ENCODE assay signal across 39 cellular contexts in genomic region chr4:100839712-100840111, GRCh38.
"Had no signal": no experiment of that assay in that cellular context is flagged by ENCODE, and none has a peak within 500 bp of the region (broad histone marks: within the 10 kb centered on the region; RNA-seq: fewer than 3 reads in every experiment).

No MANE protein-coding gene starts in this region.

- H3K4me3 Mint-ChIP-seq: activated naive CD4-positive, alpha-beta T cell treated with anti-CD3 and anti-CD28 coated beads for 36 hours; activated naive CD4-positive, alpha-beta T cell treated with anti-CD3 and anti-CD28 coated beads, Interleukin-2, amount 10 ng/mL, durations not matched to agents 7 days and 5 days; activated naive CD4-positive, alpha-beta T cell treated with anti-CD3 and anti-CD28 coated beads, Interleukin-2, amount 50 U/mL, for 24 hours; activated naive CD8-positive, alpha-beta T cell; activated naive CD8-positive, alpha-beta T cell treated with anti-CD3 and anti-CD28 coated beads for 36 hours; activated naive CD8-positive, alpha-beta T cell treated with anti-CD3 and anti-CD28 coated beads, Interleukin-2, amount 10 ng/mL, durations not matched to agents 7 days and 5 days; activated naive CD8-positive, alpha-beta T cell treated with anti-CD3 and anti-CD28 coated beads, Interleukin-2, amount 50 U/mL, for 24 hours; activated T-cell treated with anti-CD3 and anti-CD28 coated beads, Interleukin-2, amount 50 U/mL, for 24 hours; activated T-cell treated with anti-CD3 and anti-CD28 coated beads, Interleukin-2, amount 50 U/mL, for 72 hours; activated T-helper 1 cell treated with anti-CD3 and anti-CD28 coated beads, Interleukin-12 subunit alpha, Interleukin-12 subunit beta, Interleukin-2, Interleukin-4 antibody, amounts not matched to agents 30 ng/mL and 10 ng/mL and 1 ng/mL, durations not matched to agents 14 hours and 24 hours and 36 hours; activated T-helper 17 cell treated with anti-CD3 and anti-CD28 coated beads, Interleukin-2, amount 50 U/mL, for 72 hours; brain; central memory CD8-positive, alpha-beta T cell had no signal

- H3K27ac ChIP-seq: adrenal gland, ascending aorta, body of pancreas, brain microvascular endothelial cell, breast epithelium, cardiac muscle cell had no signal

- H3K4me1 Mint-ChIP-seq: activated naive CD4-positive, alpha-beta T cell treated with anti-CD3 and anti-CD28 coated beads, Interleukin-2, amount 10 ng/mL, durations not matched to agents 7 days and 5 days; activated naive CD4-positive, alpha-beta T cell treated with anti-CD3 and anti-CD28 coated beads, Interleukin-2, amount 50 U/mL, for 24 hours; activated naive CD8-positive, alpha-beta T cell treated with anti-CD3 and anti-CD28 coated beads for 36 hours; activated naive CD8-positive, alpha-beta T cell treated with anti-CD3 and anti-CD28 coated beads, Interleukin-2, amount 10 ng/mL, durations not matched to agents 7 days and 5 days; activated naive CD8-positive, alpha-beta T cell treated with anti-CD3 and anti-CD28 coated beads, Interleukin-2, amount 50 U/mL, for 24 hours; activated T-helper 17 cell treated with anti-CD3 and anti-CD28 coated beads, Interleukin-2, amount 50 U/mL, for 72 hours; central memory CD8-positive, alpha-beta T cell had no signal

- H3K27me3 Mint-ChIP-seq: activated naive CD4-positive, alpha-beta T cell treated with anti-CD3 and anti-CD28 coated beads, Interleukin-2, amount 10 ng/mL, durations not matched to agents 7 days and 5 days had no signal

- ATAC-seq: activated naive CD4-positive, alpha-beta T cell treated with anti-CD3 and anti-CD28 coated beads, Interleukin-2, amount 50 U/mL, for 72 hours; activated naive CD8-positive, alpha-beta T cell treated with anti-CD3 and anti-CD28 coated beads, Interleukin-2, amount 50 U/mL, for 24 hours; activated T-cell treated with anti-CD3 and anti-CD28 coated beads, Interleukin-2, amount 50 U/mL, for 72 hours; activated T-helper 17 cell treated with anti-CD3 and anti-CD28 coated beads, Interleukin-2, amount 50 U/mL, for 72 hours; body of pancreas had no signal

- H3K4me1 ChIP-seq: adrenal gland, ascending aorta, body of pancreas, breast epithelium had no signal

- H3K9me3 Mint-ChIP-seq: activated naive CD4-positive, alpha-beta T cell treated with anti-CD3 and anti-CD28 coated beads for 36 hours; activated naive CD4-positive, alpha-beta T cell treated with anti-CD3 and anti-CD28 coated beads, Interleukin-2, amount 10 ng/mL, durations not matched to agents 7 days and 5 days; activated naive CD4-positive, alpha-beta T cell treated with anti-CD3 and anti-CD28 coated beads, Interleukin-2, amount 50 U/mL, for 24 hours; activated naive CD4-positive, alpha-beta T cell treated with anti-CD3 and anti-CD28 coated beads, Interleukin-2, amount 50 U/mL, for 72 hours; activated naive CD8-positive, alpha-beta T cell treated with anti-CD3 and anti-CD28 coated beads for 36 hours; activated naive CD8-positive, alpha-beta T cell treated with anti-CD3 and anti-CD28 coated beads, Interleukin-2, amount 50 U/mL, for 24 hours; activated T-cell treated with anti-CD3 and anti-CD28 coated beads, Interleukin-2, amount 50 U/mL, for 24 hours; activated T-helper 1 cell treated with anti-CD3 and anti-CD28 coated beads, Interleukin-12 subunit alpha, Interleukin-12 subunit beta, Interleukin-2, Interleukin-4 antibody, amounts not matched to agents 30 ng/mL and 10 ng/mL and 1 ng/mL, durations not matched to agents 14 hours and 24 hours and 36 hours; activated T-helper 2 cell treated with anti-CD3 and anti-CD28 coated beads, Interferon-gamma antibody, Interleukin-2, Interleukin-4, amounts not matched to agents 10 μg/mL and 5 μg/mL and 100 μg/mL, durations not matched to agents 14 hours and 24 hours and 36 hours had no signal

- DNase-seq: activated effector memory CD4-positive, alpha-beta T cell treated with anti-CD3 and anti-CD28 coated beads, Interleukin-2, amount 50 U/mL, for 16 hours; activated effector memory CD4-positive, alpha-beta T cell treated with Interleukin-2 at 50 U/mL for 16 hours; activated gamma-delta T cell; activated gamma-delta T cell treated with Interleukin-2 at 50 U/mL for 16 hours; activated naive CD4-positive, alpha-beta T cell; activated naive CD4-positive, alpha-beta T cell treated with anti-CD3 and anti-CD28 coated beads for 36 hours; activated naive CD4-positive, alpha-beta T cell treated with anti-CD3 and anti-CD28 coated beads, Interleukin-2, amount 10 ng/mL, durations not matched to agents 7 days and 5 days; activated naive CD4-positive, alpha-beta T cell treated with anti-CD3 and anti-CD28 coated beads, Interleukin-2, amount 50 U/mL, for 16 hours; activated naive CD4-positive, alpha-beta T cell treated with Interleukin-2 at 50 U/mL for 16 hours; activated naive CD8-positive, alpha-beta T cell treated with anti-CD3 and anti-CD28 coated beads for 36 hours; activated naive CD8-positive, alpha-beta T cell treated with anti-CD3 and anti-CD28 coated beads, Interleukin-2, amount 10 ng/mL, durations not matched to agents 7 days and 5 days; activated naive CD8-positive, alpha-beta T cell treated with anti-CD3 and anti-CD28 coated beads, Interleukin-2, amount 50 U/mL, for 24 hours; activated T-cell treated with anti-CD3 and anti-CD28 coated beads, Interleukin-2, amount 50 U/mL, for 1 hour; activated T-cell treated with anti-CD3 and anti-CD28 coated beads, Interleukin-2, amount 50 U/mL, for 24 hours; activated T-cell treated with anti-CD3 and anti-CD28 coated beads, Interleukin-2, amount 50 U/mL, for 48 hours; activated T-cell treated with anti-CD3 and anti-CD28 coated beads, Interleukin-2, amount 50 U/mL, for 72 hours; adrenal gland; amniotic stem cell; amygdala; anterior cingulate cortex; aorta; body of pancreas; brain microvascular endothelial cell; caudate nucleus; central memory CD4-positive, alpha-beta T cell; cerebellar nuclear complex had no signal

- H3K27ac Mint-ChIP-seq: activated naive CD4-positive, alpha-beta T cell treated with anti-CD3 and anti-CD28 coated beads for 36 hours; activated naive CD4-positive, alpha-beta T cell treated with anti-CD3 and anti-CD28 coated beads, Interleukin-2, amount 10 ng/mL, durations not matched to agents 7 days and 5 days; activated naive CD4-positive, alpha-beta T cell treated with anti-CD3 and anti-CD28 coated beads, Interleukin-2, amount 50 U/mL, for 24 hours; activated naive CD4-positive, alpha-beta T cell treated with anti-CD3 and anti-CD28 coated beads, Interleukin-2, amount 50 U/mL, for 72 hours; activated naive CD8-positive, alpha-beta T cell; activated naive CD8-positive, alpha-beta T cell treated with anti-CD3 and anti-CD28 coated beads for 36 hours; activated naive CD8-positive, alpha-beta T cell treated with anti-CD3 and anti-CD28 coated beads, Interleukin-2, amount 10 ng/mL, durations not matched to agents 7 days and 5 days; activated naive CD8-positive, alpha-beta T cell treated with anti-CD3 and anti-CD28 coated beads, Interleukin-2, amount 50 U/mL, for 24 hours; activated T-cell treated with anti-CD3 and anti-CD28 coated beads, Interleukin-2, amount 50 U/mL, for 24 hours; activated T-cell treated with anti-CD3 and anti-CD28 coated beads, Interleukin-2, amount 50 U/mL, for 72 hours; activated T-helper 1 cell treated with anti-CD3 and anti-CD28 coated beads, Interleukin-12 subunit alpha, Interleukin-12 subunit beta, Interleukin-2, Interleukin-4 antibody, amounts not matched to agents 30 ng/mL and 10 ng/mL and 1 ng/mL, durations not matched to agents 14 hours and 24 hours and 36 hours; activated T-helper 17 cell treated with anti-CD3 and anti-CD28 coated beads, Interleukin-2, amount 50 U/mL, for 72 hours; activated T-helper 2 cell treated with anti-CD3 and anti-CD28 coated beads, Interferon-gamma antibody, Interleukin-2, Interleukin-4, amounts not matched to agents 10 μg/mL and 5 μg/mL and 100 μg/mL, durations not matched to agents 14 hours and 24 hours and 36 hours; brain had no signal

- H3K36me3 ChIP-seq: adrenal gland, ascending aorta, brain microvascular endothelial cell, breast epithelium, cardiac muscle cell had no signal

- H3K36me3 Mint-ChIP-seq: activated naive CD4-positive, alpha-beta T cell treated with anti-CD3 and anti-CD28 coated beads, Interleukin-2, amount 10 ng/mL, durations not matched to agents 7 days and 5 days; activated naive CD4-positive, alpha-beta T cell treated with anti-CD3 and anti-CD28 coated beads, Interleukin-2, amount 50 U/mL, for 72 hours; activated naive CD8-positive, alpha-beta T cell; activated naive CD8-positive, alpha-beta T cell treated with anti-CD3 and anti-CD28 coated beads for 36 hours; activated naive CD8-positive, alpha-beta T cell treated with anti-CD3 and anti-CD28 coated beads, Interleukin-2, amount 10 ng/mL, durations not matched to agents 7 days and 5 days; brain had no signal

- H3K27me3 ChIP-seq: adrenal gland, ascending aorta, body of pancreas, brain microvascular endothelial cell, breast epithelium, cardiac muscle cell had no signal

- H3K4me3 ChIP-seq: adrenal gland, ascending aorta, body of pancreas, breast epithelium, cardiac muscle cell had no signal

- H3K9me3 ChIP-seq: adrenal gland, ascending aorta, body of pancreas, breast epithelium had no signal

- FAIRE-seq: astrocyte, bronchial epithelial cell had no signal
